8 cellular contexts compared by ENCODE assay signal in genomic region chr9:127714916-127715442, GRCh38.
A peak's percentile ranks its signal among the peaks of the same experiment; 100 is the strongest.
DNase-seq lines count a peak whose midpoint lies in the region; ATAC-seq and TF ChIP-seq lines count a peak whose summit lies in the region.

No MANE protein-coding gene starts in this region.

- no CpG with 5 or more reads among the region's 48 CpGs for WGBS in iPS DF 6.9 (ENCODE audit: insufficient coverage, insufficient read length)

- H3K4me3 ChIP-seq in DND-41 (ENCODE audit: low read depth in 1 of 2, low read length in 2 of 2) (peak overlapping the region; percentile 44 to 77), iPS DF 6.9 (ENCODE audit: low read length) (peak overlapping the region; percentile 61; the same call in 1 of the 2 replicates)

- peaks cover 13% of the 10 kb centered on the region for H4K20me1 ChIP-seq in DND-41 (ENCODE audit: insufficient read depth, low read length)

- ATAC-seq in DND-41 (ENCODE audit: insufficient read depth, low read depth) (peak; percentile 1; the same call in 1 of the 3 replicates), HG03025 (IDR thresholded peaks at IDR 0.05; ENCODE audit: low FRiP score, unreplicated experiment) (peak; percentile 10), HG02852 (IDR thresholded peaks at IDR 0.05; ENCODE audit: unreplicated experiment) (no peak), HG02571 (IDR thresholded peaks at IDR 0.05; ENCODE audit: unreplicated experiment) (no peak)

- H3K4me2 ChIP-seq in DND-41 (ENCODE audit: insufficient read depth, low read length): peak overlapping the region; percentile 77

- H3K9me3 ChIP-seq in DND-41 (ENCODE audit: insufficient read depth, low read length, severe bottlenecking): no peaks in the 10 kb centered on the region
- no peaks in the 10 kb centered on the region for H3K9me3 ChIP-seq in iPS DF 6.9 (ENCODE audit: control insufficient read depth, insufficient read depth, low read length)

- H3K36me3 ChIP-seq in DND-41 (ENCODE audit: insufficient read depth, low read length) (no peaks in the 10 kb centered on the region), iPS DF 6.9 (ENCODE audit: control insufficient read depth, insufficient read depth, low read length) (no peaks in the 10 kb centered on the region)

- H3K27me3 ChIP-seq in DND-41 (ENCODE audit: insufficient read depth, low read length, poor library complexity): no peaks in the 10 kb centered on the region
- H3K27me3 ChIP-seq in iPS DF 6.9 (ENCODE audit: control insufficient read depth, insufficient read depth, low read length): no peaks in the 10 kb centered on the region

- no peaks in the 10 kb centered on the region for H3K79me2 ChIP-seq in DND-41 (ENCODE audit: insufficient read depth, low read length)

- no peaks in the 10 kb centered on the region for H3K36me3 Mint-ChIP-seq in activated naive CD8-positive, alpha-beta T cell

- peak overlapping the region; percentile 100 for H3K4me3 Mint-ChIP-seq in activated naive CD8-positive, alpha-beta T cell

- H2AFZ ChIP-seq in DND-41 (ENCODE audit: low read depth, low read length): peak overlapping the region; percentile 74

- H3K9ac ChIP-seq in DND-41 (ENCODE audit: low read depth, low read length): peak overlapping the region; percentile 60

- peaks cover 44% of the 10 kb centered on the region for H3K4me1 Mint-ChIP-seq in activated naive CD8-positive, alpha-beta T cell (ENCODE audit: low read depth)

- DNase-seq in DND-41 (no peak), iPS DF 6.9 (ENCODE audit: low read depth, low spot score) (no peak), NOMO-1 treated with DMSO at 0.1 percent for 48 hours (lab: John Stamatoyannopoulos, UW; ENCODE audit: unreplicated experiment) (no peak)
- peak; percentile 34 for DNase-seq in stimulated activated CD8-positive, alpha-beta memory T cell treated with anti-CD3 and anti-CD28 coated beads, Interleukin-4, amount 100 ng/mL, for 48 hours

- peak overlapping the region; percentile 98 for H3K27ac Mint-ChIP-seq in activated naive CD8-positive, alpha-beta T cell

- no peaks in the 10 kb centered on the region for H3K9me3 Mint-ChIP-seq in activated naive CD8-positive, alpha-beta T cell (ENCODE audit: low read depth)

- H3K27ac ChIP-seq in DND-41 (ENCODE audit: low read length) (peak overlapping the region; percentile 51), iPS DF 6.9 (ENCODE audit: low read length) (no peak overlapping the region)

- H3K4me1 ChIP-seq in DND-41 (ENCODE audit: insufficient read depth, low read length): peaks cover 50% of the 10 kb centered on the region
- H3K4me1 ChIP-seq in iPS DF 6.9 (ENCODE audit: control insufficient read depth, insufficient read depth, low read length): 0 out of 2 replicates have a peak, but pooled peaks cover 4% of the 10 kb centered on the region

- TF ChIP-seq CTCF in DND-41 (IDR thresholded peaks at IDR 0.05; ENCODE audit: borderline replicate concordance, extremely low read depth, low read length, poor library complexity, severe bottlenecking): no peak

- no peaks in the 10 kb centered on the region for H3K27me3 Mint-ChIP-seq in activated naive CD8-positive, alpha-beta T cell

Comparison
In these comparisons a context has a peak if more than half of its experiments do, and no peak if none do; other contexts are left out.
1. ATAC-seq: peak in DND-41 (single experiment) and HG03025 (single experiment); none in HG02852 (single experiment) and HG02571 (single experiment).